ENCODE assay signal across 7 cellular contexts in the genomic region with DNA sequence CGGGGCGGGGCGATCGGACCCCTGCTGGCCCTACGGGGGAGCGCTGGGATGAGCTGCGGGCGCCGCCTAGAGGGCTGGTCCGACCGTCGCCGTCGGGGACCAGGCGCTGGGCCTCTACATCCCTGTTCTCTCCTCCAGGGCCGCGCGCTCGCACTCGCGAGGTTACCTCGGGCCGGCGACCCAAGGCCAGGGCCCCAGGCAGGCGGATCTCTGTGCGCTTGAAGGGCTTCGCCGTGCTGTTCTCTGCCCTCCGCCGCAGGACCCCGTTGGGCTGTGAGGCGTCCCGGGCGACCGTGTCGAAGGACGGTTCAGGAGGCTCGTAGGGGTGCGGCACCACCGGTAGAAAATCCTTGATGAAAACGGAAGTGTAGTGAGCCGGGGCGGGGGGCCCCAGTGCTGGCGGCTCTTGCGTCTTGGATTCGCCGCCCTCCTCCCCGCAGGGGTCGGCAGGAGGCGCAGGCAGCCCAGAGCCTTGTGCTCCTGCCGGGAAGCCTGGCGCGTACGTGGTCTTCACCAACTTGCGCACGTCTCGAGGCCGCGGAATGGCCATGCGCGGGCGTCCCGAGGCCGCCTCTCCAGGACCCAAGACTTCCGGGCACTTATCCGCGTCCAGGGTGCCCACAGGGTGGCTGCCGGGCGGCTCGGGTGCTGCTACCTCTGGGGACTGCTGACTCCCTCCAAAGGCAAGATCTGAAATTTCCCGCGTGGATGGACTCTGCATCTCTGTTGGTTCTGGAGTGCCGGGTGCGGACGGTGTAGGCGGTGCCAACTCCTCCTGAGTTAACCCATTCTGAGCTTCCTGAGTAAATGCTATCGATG. TPM values are rescaled to one million over a fixed set of nuclear protein-coding genes. Genes with fewer than 3 reads are reported as not detected.
DNase-seq lines count a peak whose midpoint lies in the region; ATAC-seq, FAIRE-seq and TF ChIP-seq lines count a peak whose summit lies in the region.

No MANE protein-coding gene starts in this region.

- H3K9me3 ChIP-seq in stomach smooth muscle (ENCODE audit: control insufficient read depth in 2 of 2, low read length in 2 of 2): no peaks in the 10 kb centered on the region

- no peaks in the 10 kb centered on the region for H3K36me3 ChIP-seq in stomach smooth muscle (ENCODE audit: control insufficient read depth in 2 of 2, insufficient read depth in 2 of 2, low read length in 2 of 2)

- peak; percentile 70 for DNase-seq in GM18507 (ENCODE audit: extremely low spot score, insufficient read length, low read depth)
- DNase-seq in NCI-H345 (lab: John Stamatoyannopoulos, UW): peak; percentile 50
- peak; percentile 93 for DNase-seq in activated CD8-positive, alpha-beta T cell treated with anti-CD3 and anti-CD28 coated beads, Interleukin-2, amount 10 ng/mL, durations not matched to agents 7 days and 5 days
- DNase-seq in endothelial cell (ENCODE audit: low spot score): peak; percentile 85
- DNase-seq in natural killer cell: peak; percentile 74

- H3K4me1 Mint-ChIP-seq in activated CD8-positive, alpha-beta T cell treated with anti-CD3 and anti-CD28 coated beads, Interleukin-2, amount 10 ng/mL, durations not matched to agents 7 days and 5 days (ENCODE audit: low read depth): peaks cover 68% of the 10 kb centered on the region
- H3K4me1 Mint-ChIP-seq in endothelial cell (ENCODE audit: unreplicated experiment): peaks cover 41% of the 10 kb centered on the region
- peaks cover 39 to 47% of the 10 kb centered on the region in 2 donors for H3K4me1 Mint-ChIP-seq in natural killer cell

- peak; percentile 82 for FAIRE-seq in GM18507 (lab: Jason Lieb, UNC)

- peak overlapping the region; percentile 98 for H3K4me3 Mint-ChIP-seq in activated CD8-positive, alpha-beta T cell treated with anti-CD3 and anti-CD28 coated beads, Interleukin-2, amount 10 ng/mL, durations not matched to agents 7 days and 5 days
- H3K4me3 Mint-ChIP-seq in endothelial cell (ENCODE audit: unreplicated experiment): peak overlapping the region; percentile 74
- H3K4me3 Mint-ChIP-seq in natural killer cell: peak overlapping the region; percentile 88

- intact Hi-C loops in natural killer cell (cut with micrococcal nuclease): loop anchor here (5.0 kb wide), 1 partner anchor 121 kb away; no protein-coding TSS in a partner anchor

- H3K4me1 ChIP-seq in stomach smooth muscle (ENCODE audit: control insufficient read depth, insufficient read depth, low read length): peaks cover 38% of the 10 kb centered on the region

- peak; percentile 45 for ATAC-seq in HG02610 (IDR thresholded peaks at IDR 0.05; ENCODE audit: unreplicated experiment)
- ATAC-seq in activated CD8-positive, alpha-beta T cell treated with anti-CD3 and anti-CD28 coated beads, Interleukin-2, amount 10 ng/mL, durations not matched to agents 7 days and 5 days: peak; percentile 73
- ATAC-seq in natural killer cell: peak; percentile 61 to 80 (median 67)

- no peaks in the 10 kb centered on the region for H3K27me3 Mint-ChIP-seq in activated CD8-positive, alpha-beta T cell treated with anti-CD3 and anti-CD28 coated beads, Interleukin-2, amount 10 ng/mL, durations not matched to agents 7 days and 5 days (ENCODE audit: low read depth)
- peaks cover 16% of the 10 kb centered on the region for H3K27me3 Mint-ChIP-seq in endothelial cell (ENCODE audit: unreplicated experiment)
- no peaks in the 10 kb centered on the region for H3K27me3 Mint-ChIP-seq in natural killer cell (ENCODE audit: low read depth in 2 of 2)

- CTCF ChIA-PET in activated CD8-positive, alpha-beta T cell treated with anti-CD3 and anti-CD28 coated beads, Interleukin-2, amount 10 ng/mL, durations not matched to agents 7 days and 5 days (lab: Charles Lee): interaction anchor here (0.7 to 4.4 kb wide), 6 partner anchors 11 to 119 kb away, joined by 3 to 32 read pairs (median 6); a partner anchor contains a TSS

- no peak overlapping the region for H3K27ac ChIP-seq in stomach smooth muscle (ENCODE audit: low read length)

- peaks cover 28% of the 10 kb centered on the region for H3K36me3 Mint-ChIP-seq in activated CD8-positive, alpha-beta T cell treated with anti-CD3 and anti-CD28 coated beads, Interleukin-2, amount 10 ng/mL, durations not matched to agents 7 days and 5 days (ENCODE audit: low read depth)
- H3K36me3 Mint-ChIP-seq in endothelial cell (ENCODE audit: low read depth, unreplicated experiment) (peaks cover 3% of the 10 kb centered on the region), natural killer cell (no peaks in the 10 kb centered on the region)

- H3K4me3 ChIP-seq in stomach smooth muscle (ENCODE audit: low read length in 2 of 2): peak overlapping the region; percentile 49 to 69

- H3K27ac Mint-ChIP-seq in activated CD8-positive, alpha-beta T cell treated with anti-CD3 and anti-CD28 coated beads, Interleukin-2, amount 10 ng/mL, durations not matched to agents 7 days and 5 days: peak overlapping the region; percentile 97
- no peak overlapping the region for H3K27ac Mint-ChIP-seq in endothelial cell (ENCODE audit: unreplicated experiment)
- peak overlapping the region; percentile 62 to 95 for H3K27ac Mint-ChIP-seq in natural killer cell

- H3K27me3 ChIP-seq in stomach smooth muscle (ENCODE audit: control insufficient read depth in 1 of 2, insufficient read depth in 2 of 2, low read length in 2 of 2): peaks cover 14 to 40% of the 10 kb centered on the region in 2 donors

- TF ChIP-seq CTCF in endothelial cell (IDR thresholded peaks at IDR 0.05; ENCODE audit: unreplicated experiment) (peak; percentile 29), natural killer cell (IDR thresholded peaks at IDR 0.05) (peak; percentile 69)

- no peak overlapping the region for H3K9ac ChIP-seq in stomach smooth muscle (ENCODE audit: low read length in 2 of 2)

- POLR2A ChIA-PET in activated CD8-positive, alpha-beta T cell treated with anti-CD3 and anti-CD28 coated beads, Interleukin-2, amount 10 ng/mL, durations not matched to agents 7 days and 5 days (lab: Charles Lee): interaction anchor here (0.5 to 11.6 kb wide), 8 partner anchors 9 to 124 kb away, joined by 3 to 139 read pairs (median 4); a partner anchor contains a TSS

- H3K9me3 Mint-ChIP-seq in activated CD8-positive, alpha-beta T cell treated with anti-CD3 and anti-CD28 coated beads, Interleukin-2, amount 10 ng/mL, durations not matched to agents 7 days and 5 days (ENCODE audit: insufficient read depth): no peaks in the 10 kb centered on the region
- H3K9me3 Mint-ChIP-seq in endothelial cell (ENCODE audit: unreplicated experiment): no peaks in the 10 kb centered on the region
- H3K9me3 Mint-ChIP-seq in natural killer cell: no peaks in the 10 kb centered on the region

RNA-seq across cellular contexts. Expression of a gene that starts 2.0 kb away (rescaled TPM):
- total RNA-seq in activated CD8-positive, alpha-beta T cell treated with anti-CD3 and anti-CD28 coated beads, Interleukin-2, amount 10 ng/mL, durations not matched to agents 7 days and 5 days: 1 to 10 TPM; 5.2 to 6.2 TPM
- total RNA-seq in endothelial cell (ENCODE audit: unreplicated experiment) (7.3 TPM), natural killer cell (1 to 10 TPM in 1 of 3 donors, under 1 TPM in 2; 0.91 to 1.0 (median 0.96) TPM)

RNA-seq across cellular contexts. Expression of a gene that starts 3.2 kb away (rescaled TPM):
- total RNA-seq in activated CD8-positive, alpha-beta T cell treated with anti-CD3 and anti-CD28 coated beads, Interleukin-2, amount 10 ng/mL, durations not matched to agents 7 days and 5 days: 10 to 100 TPM; 19.0 to 19.9 TPM
- total RNA-seq in endothelial cell (ENCODE audit: unreplicated experiment): 0.38 TPM
- 10 to 100 TPM in 1 of 3 donors, 1 to 10 TPM in 2; 2.0 to 60.0 (median 2.8) TPM for total RNA-seq in natural killer cell

RNA-seq across cellular contexts. Expression of a gene that starts 9.8 kb away (rescaled TPM):
- 1 to 10 TPM; 1.2 to 1.5 TPM for total RNA-seq in activated CD8-positive, alpha-beta T cell treated with anti-CD3 and anti-CD28 coated beads, Interleukin-2, amount 10 ng/mL, durations not matched to agents 7 days and 5 days
- total RNA-seq in endothelial cell (ENCODE audit: unreplicated experiment) (not detected), natural killer cell (not detected)

RNA-seq across cellular contexts. Expression of a gene that starts 11.0 kb away (rescaled TPM):
- total RNA-seq in activated CD8-positive, alpha-beta T cell treated with anti-CD3 and anti-CD28 coated beads, Interleukin-2, amount 10 ng/mL, durations not matched to agents 7 days and 5 days: 1 to 10 TPM; 3.8 to 4.0 TPM
- 7.6 TPM for total RNA-seq in endothelial cell (ENCODE audit: unreplicated experiment)
- total RNA-seq in natural killer cell: 1 to 10 TPM; 1.6 to 2.9 (median 2.7) TPM

RNA-seq across cellular contexts. Expression of a gene that starts 46.4 kb away (rescaled TPM):
- 1 to 10 TPM; 3.7 to 5.4 TPM for total RNA-seq in activated CD8-positive, alpha-beta T cell treated with anti-CD3 and anti-CD28 coated beads, Interleukin-2, amount 10 ng/mL, durations not matched to agents 7 days and 5 days
- total RNA-seq in endothelial cell (ENCODE audit: unreplicated experiment): 69.6 TPM
- 1 to 10 TPM; 2.9 to 4.9 (median 3.6) TPM for total RNA-seq in natural killer cell
